Comparison of ENCODE assay signal across 8 cellular contexts in the genomic region with DNA sequence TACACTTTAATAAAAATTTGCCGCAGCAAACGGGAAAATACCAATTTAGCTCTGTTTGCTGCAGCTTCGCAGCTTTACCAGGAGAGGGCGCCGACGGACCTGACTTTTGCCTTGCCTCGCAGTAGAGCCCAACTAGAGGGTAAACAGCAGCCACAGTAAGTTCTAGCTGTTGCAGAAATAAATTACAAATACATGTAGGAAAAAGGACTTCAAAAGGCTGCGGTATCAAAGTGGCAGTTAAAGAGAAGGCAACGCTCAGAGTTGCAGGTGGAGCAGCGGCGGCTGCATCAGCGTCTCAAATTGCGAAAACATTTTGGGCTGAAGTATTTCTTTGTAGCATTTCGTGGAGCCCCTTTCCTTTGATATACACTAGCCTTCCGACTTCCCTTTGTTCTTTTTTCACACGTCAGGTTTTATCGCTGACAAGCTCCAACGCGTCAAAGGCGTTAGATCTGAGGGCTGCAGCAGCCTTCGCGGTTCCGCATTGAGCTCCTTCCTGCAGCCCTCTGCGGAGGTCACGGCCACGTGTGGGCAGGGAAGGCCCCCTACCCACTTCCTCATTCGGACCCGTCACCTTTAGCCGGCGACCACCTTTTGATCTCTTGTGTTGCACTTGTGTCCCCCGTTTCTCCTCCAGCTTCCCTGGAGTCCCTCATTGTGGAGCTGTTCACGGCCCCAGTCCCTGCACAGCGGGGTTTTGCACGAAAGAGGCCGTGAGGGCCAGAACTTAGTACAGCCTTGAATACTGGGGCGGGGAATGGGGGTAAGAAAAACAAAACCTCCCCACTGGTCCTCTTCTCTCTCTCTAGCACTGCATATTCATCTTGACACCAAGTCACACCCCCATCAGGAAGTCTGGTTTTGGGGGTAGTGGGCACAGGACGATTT.
DNase-seq lines count a peak whose midpoint lies in the region; ATAC-seq, FAIRE-seq and TF ChIP-seq lines count a peak whose summit lies in the region.

No MANE protein-coding gene starts in this region.

- TF ChIP-seq CTCF in coronary artery (IDR thresholded peaks at IDR 0.05) = peak; percentile 74
- TF ChIP-seq CTCF in left lung (IDR thresholded peaks at IDR 0.05) = peak; percentile 72 to 84

- H3K27me3 Mint-ChIP-seq in activated CD4-positive, alpha-beta T cell treated with anti-CD3 and anti-CD28 coated beads for 36 hours = no peaks in the 10 kb centered on the region

- H3K4me3 Mint-ChIP-seq in activated CD4-positive, alpha-beta T cell treated with anti-CD3 and anti-CD28 coated beads for 36 hours = peak overlapping the region; percentile 63

- ATAC-seq in GM18505 (IDR thresholded peaks at IDR 0.05; ENCODE audit: unreplicated experiment) (peak; percentile 60), HG02973 (IDR thresholded peaks at IDR 0.05; ENCODE audit: unreplicated experiment) (peak; percentile 51), left lung (peak; percentile 96)
- ATAC-seq in activated CD4-positive, alpha-beta T cell treated with anti-CD3 and anti-CD28 coated beads for 36 hours = peak; percentile 57

- DNase-seq in NCI-H2196 treated with DMSO at 0.1 percent for 48 hours (lab: John Stamatoyannopoulos, UW; ENCODE audit: unreplicated experiment) (peak; percentile 26), coronary artery (ENCODE audit: low spot score) (no peak), left lung (peak; percentile 65 to 83)
- DNase-seq in activated CD4-positive, alpha-beta T cell treated with anti-CD3 and anti-CD28 coated beads for 36 hours = peak; percentile 83
- DNase-seq in stimulated activated CD4-positive, alpha-beta T cell treated with anti-CD3 and anti-CD28 coated beads, Interleukin-4, amount 100 ng/mL, for 1 hour = peak; percentile 64

- no peaks in the 10 kb centered on the region for H3K36me3 ChIP-seq in left lung

- H3K27ac ChIP-seq in coronary artery (no peak overlapping the region), left lung (no peak overlapping the region)

- H3K9me3 Mint-ChIP-seq in activated CD4-positive, alpha-beta T cell treated with anti-CD3 and anti-CD28 coated beads for 36 hours (ENCODE audit: low read depth) = no peaks in the 10 kb centered on the region

- no peaks in the 10 kb centered on the region for H3K9me3 ChIP-seq in left lung

- intact Hi-C loops in activated CD4-positive, alpha-beta T cell treated with anti-CD3 and anti-CD28 coated beads for 36 hours (cut with DNase I, micrococcal nuclease) = loop anchor here (1.0 to 10.0 kb wide), 6 partner anchors 16 to 258 kb away; no protein-coding TSS in a partner anchor
- intact Hi-C loops in left lung (cut with DNase I) = loop anchor here in 1 of 2 donors (10.0 kb wide), 1 partner anchor 45 kb away; no protein-coding TSS in a partner anchor

- H3K27ac Mint-ChIP-seq in activated CD4-positive, alpha-beta T cell treated with anti-CD3 and anti-CD28 coated beads for 36 hours = peak overlapping the region; percentile 80

- POLR2A ChIA-PET in activated CD4-positive, alpha-beta T cell treated with anti-CD3 and anti-CD28 coated beads for 36 hours (lab: Charles Lee) = interaction anchor here (0.5 to 1.7 kb wide), 4 partner anchors 19 to 502 kb away, joined by 3 to 7 read pairs (median 4); no protein-coding TSS in a partner anchor

- peaks cover 8 to 16% of the 10 kb centered on the region in 2 donors for H3K4me1 ChIP-seq in left lung

- FAIRE-seq in A204.1 (lab: Jason Lieb, UNC) = peak; percentile 70

- peak; percentile 57 for TF ChIP-seq POLR2A in GM18505 (IDR thresholded peaks at IDR 0.05; ENCODE audit: borderline replicate concordance, extremely low read depth, insufficient read depth, insufficient read length)

- CTCF ChIA-PET in activated CD4-positive, alpha-beta T cell treated with anti-CD3 and anti-CD28 coated beads for 36 hours (lab: Charles Lee) = interaction anchor here (0.6 to 4.9 kb wide), 70 partner anchors 9 to 535 kb away, joined by 3 to 58 read pairs (median 4); a partner anchor contains a TSS

- H3K36me3 Mint-ChIP-seq in activated CD4-positive, alpha-beta T cell treated with anti-CD3 and anti-CD28 coated beads for 36 hours (ENCODE audit: low read depth) = no peaks in the 10 kb centered on the region

- H3K27me3 ChIP-seq in left lung = peaks cover 0 to 13% of the 10 kb centered on the region in 2 donors

- H3K4me1 Mint-ChIP-seq in activated CD4-positive, alpha-beta T cell treated with anti-CD3 and anti-CD28 coated beads for 36 hours = peaks cover 71% of the 10 kb centered on the region

- peak overlapping the region; percentile 55 for H3K4me3 ChIP-seq in coronary artery
- H3K4me3 ChIP-seq in left lung = peak overlapping the region; percentile 12 to 27
